In genomic region chr13:40376867-40377266, GRCh38 we compare ENCODE assay signal across 18 cellular contexts.
"Had no signal": no experiment of that assay in that cellular context is flagged by ENCODE, and none has a peak within 500 bp of the region (broad histone marks: within the 10 kb centered on the region; RNA-seq: fewer than 3 reads in every experiment).

No MANE protein-coding gene starts in this region.

- H3K27me3 ChIP-seq: adrenal gland, body of pancreas, heart right ventricle had no signal

- H3K4me3 Mint-ChIP-seq: activated CD8-positive, alpha-beta T cell treated with anti-CD3 and anti-CD28 coated beads, Interleukin-2, amount 10 ng/mL, durations not matched to agents 7 days and 5 days; activated T-helper 1 cell treated with anti-CD3 and anti-CD28 coated beads, Interleukin-12 subunit alpha, Interleukin-12 subunit beta, Interleukin-2, Interleukin-4 antibody, amounts not matched to agents 30 ng/mL and 10 ng/mL and 1 ng/mL, durations not matched to agents 14 hours and 24 hours and 36 hours; WTC11 had no signal

- H3K27ac ChIP-seq: adrenal gland, body of pancreas, esophagus squamous epithelium, heart right ventricle, thoracic aorta had no signal

- H3K4me1 ChIP-seq: adrenal gland, body of pancreas had no signal

- H3K27me3 Mint-ChIP-seq: naive thymus-derived CD8-positive, alpha-beta T cell; stimulated activated naive CD8-positive, alpha-beta T cell treated with anti-CD3 and anti-CD28 coated beads, Interleukin-15, amount 100 ng/mL, for 72 hours had no signal

- DNase-seq: activated CD4-positive, alpha-beta T cell treated with anti-CD3 and anti-CD28 coated beads for 48 hours; activated CD8-positive, alpha-beta memory T cell treated with anti-CD3 and anti-CD28 coated beads, Interleukin-2, amount 50 U/mL, for 48 hours; activated CD8-positive, alpha-beta T cell treated with anti-CD3 and anti-CD28 coated beads, Interleukin-2, amount 10 ng/mL, durations not matched to agents 7 days and 5 days; activated naive CD4-positive, alpha-beta T cell treated with Interleukin-2 at 50 U/mL for 16 hours; adrenal gland; body of pancreas; central memory CD4-positive, alpha-beta T cell; dorsolateral prefrontal cortex; esophagus squamous epithelium; heart right ventricle; islet precursor cell; mucosa of descending colon; stimulated activated CD4-positive, alpha-beta T cell treated with anti-CD3 and anti-CD28 coated beads, Interleukin-2, amount 100 ng/mL, for 48 hours; stimulated activated naive CD8-positive, alpha-beta T cell treated with anti-CD3 and anti-CD28 coated beads, Interleukin-15, amount 100 ng/mL, for 72 hours had no signal

- H3K9me3 ChIP-seq: adrenal gland, body of pancreas, mucosa of descending colon, thoracic aorta had no signal

- H3K27ac Mint-ChIP-seq: activated CD8-positive, alpha-beta T cell treated with anti-CD3 and anti-CD28 coated beads, Interleukin-2, amount 10 ng/mL, durations not matched to agents 7 days and 5 days; activated T-helper 1 cell treated with anti-CD3 and anti-CD28 coated beads, Interleukin-12 subunit alpha, Interleukin-12 subunit beta, Interleukin-2, Interleukin-4 antibody, amounts not matched to agents 30 ng/mL and 10 ng/mL and 1 ng/mL, durations not matched to agents 14 hours and 24 hours and 36 hours; WTC11 had no signal

- H3K4me3 ChIP-seq: adrenal gland, body of pancreas, dorsolateral prefrontal cortex, heart right ventricle, mucosa of descending colon had no signal

- H3K36me3 ChIP-seq: adrenal gland, esophagus squamous epithelium, heart right ventricle, thoracic aorta had no signal
